Comparison of ENCODE assay signal across 18 cellular contexts in genomic region chr5:1817261-1818043, GRCh38. TPM values are rescaled to one million over a fixed set of nuclear protein-coding genes. Genes with fewer than 3 reads are reported as not detected.
A peak's percentile ranks its signal among the peaks of the same experiment; 100 is the strongest.
DNase-seq lines count a peak whose midpoint lies in the region; ATAC-seq and TF ChIP-seq lines count a peak whose summit lies in the region.
"Had no signal": no experiment of that assay in that cellular context is flagged by ENCODE, and none has a peak within 500 bp of the region (broad histone marks: within the 10 kb centered on the region; RNA-seq: fewer than 3 reads in every experiment).

No MANE protein-coding gene starts in this region.

- peaks cover 3% of the 10 kb centered on the region for H3K4me1 Mint-ChIP-seq in T-helper 17 cell
- peaks cover 4 to 6% of the 10 kb centered on the region in 2 donors for H3K4me1 Mint-ChIP-seq in natural killer cell treated with Interleukin-12 subunit alpha and Interleukin-12 subunit beta and Interleukin-15 and Interleukin-18, amount 100 ng/mL, for 72 hours (ENCODE audit: low read depth in 2 of 2)
- H3K4me1 Mint-ChIP-seq in activated CD8-positive, alpha-beta memory T cell treated with anti-CD3 and anti-CD28 coated beads, Interleukin-2, amount 10 ng/mL, durations not matched to agents 7 days and 5 days, result peaks cover 20% of the 10 kb centered on the region

- no peaks in the 10 kb centered on the region for H3K27me3 Mint-ChIP-seq in T-helper 17 cell
- H3K27me3 Mint-ChIP-seq in natural killer cell treated with Interleukin-12 subunit alpha and Interleukin-12 subunit beta and Interleukin-15 and Interleukin-18, amount 100 ng/mL, for 72 hours, result no peaks in the 10 kb centered on the region
- no peaks in the 10 kb centered on the region for H3K27me3 Mint-ChIP-seq in activated CD8-positive, alpha-beta memory T cell treated with anti-CD3 and anti-CD28 coated beads, Interleukin-2, amount 10 ng/mL, durations not matched to agents 7 days and 5 days
- H3K27me3 Mint-ChIP-seq: CD4-positive, alpha-beta T cell had no signal

- no peak for TF ChIP-seq POLR2A in suprapubic skin (IDR thresholded peaks at IDR 0.05)

- no peak overlapping the region for H3K4me3 ChIP-seq in suprapubic skin

- CTCF ChIA-PET in activated CD8-positive, alpha-beta memory T cell treated with anti-CD3 and anti-CD28 coated beads, Interleukin-2, amount 10 ng/mL, durations not matched to agents 7 days and 5 days (lab: Charles Lee), result no interaction called here

- H3K9me3 Mint-ChIP-seq in natural killer cell treated with Interleukin-12 subunit alpha and Interleukin-12 subunit beta and Interleukin-15 and Interleukin-18, amount 100 ng/mL, for 72 hours, result no peaks in the 10 kb centered on the region
- H3K9me3 Mint-ChIP-seq in activated CD8-positive, alpha-beta memory T cell treated with anti-CD3 and anti-CD28 coated beads, Interleukin-2, amount 10 ng/mL, durations not matched to agents 7 days and 5 days (ENCODE audit: low read depth), result no peaks in the 10 kb centered on the region
- H3K9me3 Mint-ChIP-seq: CD4-positive, alpha-beta T cell; H9 had no signal

- H3K27me3 ChIP-seq in suprapubic skin, result no peaks in the 10 kb centered on the region

- peaks cover 92% of the 10 kb centered on the region for H3K36me3 ChIP-seq in suprapubic skin

- H3K4me1 ChIP-seq in suprapubic skin, result no peaks in the 10 kb centered on the region

- peak; percentile 39 for DNase-seq in activated effector memory CD4-positive, alpha-beta T cell treated with anti-CD3 and anti-CD28 coated beads, Interleukin-2, amount 50 U/mL, for 16 hours
- DNase-seq in activated effector memory CD4-positive, alpha-beta T cell treated with Interleukin-2 at 50 U/mL for 16 hours, result no peak
- no peak for DNase-seq in T-helper 17 cell
- DNase-seq in natural killer cell treated with Interleukin-12 subunit alpha and Interleukin-12 subunit beta and Interleukin-15 and Interleukin-18, amount 100 ng/mL, for 72 hours (ENCODE audit: low spot score), result peak; percentile 10
- DNase-seq in suprapubic skin (ENCODE audit: low spot score in 2 of 2), result peak; percentile 46 to 63
- DNase-seq in activated CD8-positive, alpha-beta memory T cell treated with anti-CD3 and anti-CD28 coated beads, Interleukin-2, amount 10 ng/mL, durations not matched to agents 7 days and 5 days, result no peak
- DNase-seq in AG08396 (ENCODE audit: low spot score), result no peak
- DNase-seq: CD4-positive, alpha-beta T cell; DMS53; H9; MM.1S; NCI-H1092; NCI-H146; NCI-H2029 treated with DMSO at 0.1 percent for 48 hours; NCI-H2171 treated with DMSO at 0.1 percent for 48 hours; NCI-H748 treated with DMSO at 0.1 percent for 48 hours; NK-92 treated with Interleukin-12 subunit alpha and Interleukin-12 subunit beta, amount 100 ng/mL, for 24 hours had no signal

- ATAC-seq in T-helper 17 cell, result no peak
- ATAC-seq in natural killer cell treated with Interleukin-12 subunit alpha and Interleukin-12 subunit beta and Interleukin-15 and Interleukin-18, amount 100 ng/mL, for 72 hours, result no peak
- ATAC-seq in activated CD8-positive, alpha-beta memory T cell treated with anti-CD3 and anti-CD28 coated beads, Interleukin-2, amount 10 ng/mL, durations not matched to agents 7 days and 5 days, result no peak
- ATAC-seq: Right ventricle myocardium inferior had no signal

- WGBS in suprapubic skin, result 94% methylated on average over 15 of the region's 15 CpGs

- TF ChIP-seq EP300 in suprapubic skin (IDR thresholded peaks at IDR 0.05), result no peak

- H3K36me3 Mint-ChIP-seq in T-helper 17 cell (ENCODE audit: low read depth), result peaks cover 21% of the 10 kb centered on the region
- peaks cover 45% of the 10 kb centered on the region for H3K36me3 Mint-ChIP-seq in natural killer cell treated with Interleukin-12 subunit alpha and Interleukin-12 subunit beta and Interleukin-15 and Interleukin-18, amount 100 ng/mL, for 72 hours
- peaks cover 46% of the 10 kb centered on the region for H3K36me3 Mint-ChIP-seq in activated CD8-positive, alpha-beta memory T cell treated with anti-CD3 and anti-CD28 coated beads, Interleukin-2, amount 10 ng/mL, durations not matched to agents 7 days and 5 days

- peak overlapping the region; percentile 16 for H3K27ac Mint-ChIP-seq in T-helper 17 cell
- no peak overlapping the region for H3K27ac Mint-ChIP-seq in natural killer cell treated with Interleukin-12 subunit alpha and Interleukin-12 subunit beta and Interleukin-15 and Interleukin-18, amount 100 ng/mL, for 72 hours
- no peak overlapping the region for H3K27ac Mint-ChIP-seq in activated CD8-positive, alpha-beta memory T cell treated with anti-CD3 and anti-CD28 coated beads, Interleukin-2, amount 10 ng/mL, durations not matched to agents 7 days and 5 days
- H3K27ac Mint-ChIP-seq: CD4-positive, alpha-beta T cell had no signal

- TF ChIP-seq CTCF in suprapubic skin (IDR thresholded peaks at IDR 0.05), result no peak

- H3K4me3 Mint-ChIP-seq in T-helper 17 cell, result no peak overlapping the region
- no peak overlapping the region for H3K4me3 Mint-ChIP-seq in natural killer cell treated with Interleukin-12 subunit alpha and Interleukin-12 subunit beta and Interleukin-15 and Interleukin-18, amount 100 ng/mL, for 72 hours
- H3K4me3 Mint-ChIP-seq in activated CD8-positive, alpha-beta memory T cell treated with anti-CD3 and anti-CD28 coated beads, Interleukin-2, amount 10 ng/mL, durations not matched to agents 7 days and 5 days, result no peak overlapping the region
- H3K4me3 Mint-ChIP-seq: CD4-positive, alpha-beta T cell; H9 had no signal

- H3K9me3 ChIP-seq in T-helper 17 cell (ENCODE audit: control insufficient read depth, low read length, poor library complexity, severe bottlenecking) (no peaks in the 10 kb centered on the region), suprapubic skin (no peaks in the 10 kb centered on the region)

- H3K27ac ChIP-seq in suprapubic skin, result no peak overlapping the region

RNA-seq across cellular contexts. Expression of gene NDUFS6, which starts 16.2 kb away (rescaled TPM):
- total RNA-seq in T-helper 17 cell (10 to 100 TPM; 15.2 to 24.7 TPM), suprapubic skin (10 to 100 TPM; 38.9 to 64.5 (median 51.2) TPM)
- total RNA-seq in natural killer cell treated with Interleukin-12 subunit alpha and Interleukin-12 subunit beta and Interleukin-15 and Interleukin-18, amount 100 ng/mL, for 72 hours, result 10 to 100 TPM; 25.3 to 35.5 TPM
- 10 to 100 TPM; 35.2 to 37.5 TPM for total RNA-seq in activated CD8-positive, alpha-beta memory T cell treated with anti-CD3 and anti-CD28 coated beads, Interleukin-2, amount 10 ng/mL, durations not matched to agents 7 days and 5 days

RNA-seq across cellular contexts. Expression of gene MRPL36, which starts 17.8 kb away (rescaled TPM):
- total RNA-seq in T-helper 17 cell (10 to 100 TPM; 12.3 to 17.7 TPM), suprapubic skin (10 to 100 TPM; 13.7 to 62.5 (median 41.2) TPM)
- total RNA-seq in natural killer cell treated with Interleukin-12 subunit alpha and Interleukin-12 subunit beta and Interleukin-15 and Interleukin-18, amount 100 ng/mL, for 72 hours, result 10 to 100 TPM; 45.3 to 62.7 TPM
- total RNA-seq in activated CD8-positive, alpha-beta memory T cell treated with anti-CD3 and anti-CD28 coated beads, Interleukin-2, amount 10 ng/mL, durations not matched to agents 7 days and 5 days, result 10 to 100 TPM; 62.0 to 84.7 TPM

Comparison
In these comparisons a context has a peak if more than half of its experiments do, and no peak if none do; other contexts are left out.
1. DNase-seq: peak in activated effector memory CD4-positive, alpha-beta T cell treated with anti-CD3 and anti-CD28 coated beads, Interleukin-2, amount 50 U/mL, for 16 hours (single experiment), natural killer cell treated with Interleukin-12 subunit alpha and Interleukin-12 subunit beta and Interleukin-15 and Interleukin-18, amount 100 ng/mL, for 72 hours (single experiment) and suprapubic skin (2 of 2); none in activated effector memory CD4-positive, alpha-beta T cell treated with Interleukin-2 at 50 U/mL for 16 hours (single experiment), T-helper 17 cell (0 of 3), activated CD8-positive, alpha-beta memory T cell treated with anti-CD3 and anti-CD28 coated beads, Interleukin-2, amount 10 ng/mL, durations not matched to agents 7 days and 5 days (single experiment) and AG08396 (single experiment).